ENCODE assay signal across 28 cellular contexts in the genomic region with DNA sequence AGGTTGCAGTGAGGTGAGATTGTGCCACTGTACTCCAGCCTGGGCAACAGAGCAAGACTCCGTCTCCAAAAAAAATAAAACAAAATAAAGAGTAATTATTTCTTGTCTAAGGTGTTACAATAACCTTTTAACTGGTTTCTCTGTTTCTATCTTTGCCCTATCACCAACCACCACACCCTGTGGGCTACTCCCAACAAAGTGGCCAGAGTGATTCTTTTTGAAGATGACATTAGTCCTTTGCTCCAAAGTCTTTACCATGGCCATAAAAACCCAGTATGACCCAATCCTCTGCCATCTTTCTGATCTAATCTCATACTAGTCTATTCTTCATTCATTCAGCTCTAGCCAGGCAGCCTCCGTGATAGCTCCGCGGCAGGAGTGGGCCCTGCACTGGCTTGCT.
"Had no signal": no experiment of that assay in that cellular context is flagged by ENCODE, and none has a peak within 500 bp of the region (broad histone marks: within the 10 kb centered on the region; RNA-seq: fewer than 3 reads in every experiment).

No MANE protein-coding gene starts in this region.

- H3K9me3 Mint-ChIP-seq: activated CD4-positive, alpha-beta memory T cell treated with anti-CD3 and anti-CD28 coated beads, Interleukin-2, amount 10 ng/mL, durations not matched to agents 7 days and 5 days; activated T-cell treated with anti-CD3 and anti-CD28 coated beads, Interleukin-2, amount 50 U/mL, for 24 hours had no signal

- H3K27ac Mint-ChIP-seq: activated CD4-positive, alpha-beta memory T cell treated with anti-CD3 and anti-CD28 coated beads, Interleukin-2, amount 10 ng/mL, durations not matched to agents 7 days and 5 days; activated CD4-positive, alpha-beta T cell treated with anti-CD3 and anti-CD28 coated beads, Interleukin-2, amount 10 ng/mL, durations not matched to agents 7 days and 5 days; activated naive CD8-positive, alpha-beta T cell; activated T-cell treated with anti-CD3 and anti-CD28 coated beads, Interleukin-2, amount 50 U/mL, for 24 hours; activated T-cell treated with anti-CD3 and anti-CD28 coated beads, Interleukin-2, amount 50 U/mL, for 72 hours; endodermal cell; WTC11 had no signal

- ATAC-seq: activated T-cell treated with anti-CD3 and anti-CD28 coated beads, Interleukin-2, amount 50 U/mL, for 72 hours; body of pancreas; esophagus mucosa; heart left ventricle; WTC11 had no signal

- H3K4me3 Mint-ChIP-seq: activated CD4-positive, alpha-beta memory T cell treated with anti-CD3 and anti-CD28 coated beads, Interleukin-2, amount 10 ng/mL, durations not matched to agents 7 days and 5 days; activated CD4-positive, alpha-beta T cell treated with anti-CD3 and anti-CD28 coated beads, Interleukin-2, amount 10 ng/mL, durations not matched to agents 7 days and 5 days; activated naive CD8-positive, alpha-beta T cell; activated T-cell treated with anti-CD3 and anti-CD28 coated beads, Interleukin-2, amount 50 U/mL, for 24 hours; activated T-cell treated with anti-CD3 and anti-CD28 coated beads, Interleukin-2, amount 50 U/mL, for 72 hours; endodermal cell; WTC11 had no signal

- H3K27me3 Mint-ChIP-seq: activated CD4-positive, alpha-beta memory T cell treated with anti-CD3 and anti-CD28 coated beads, Interleukin-2, amount 10 ng/mL, durations not matched to agents 7 days and 5 days; activated CD4-positive, alpha-beta T cell treated with anti-CD3 and anti-CD28 coated beads, Interleukin-2, amount 10 ng/mL, durations not matched to agents 7 days and 5 days; activated naive CD8-positive, alpha-beta T cell; activated T-cell treated with anti-CD3 and anti-CD28 coated beads, Interleukin-2, amount 50 U/mL, for 24 hours had no signal

- DNase-seq: activated CD4-positive, alpha-beta memory T cell treated with anti-CD3 and anti-CD28 coated beads, Interleukin-2, amount 10 ng/mL, durations not matched to agents 7 days and 5 days; activated CD4-positive, alpha-beta T cell treated with anti-CD3 and anti-CD28 coated beads for 1 hour; activated CD4-positive, alpha-beta T cell treated with anti-CD3 and anti-CD28 coated beads for 4 hours; activated CD4-positive, alpha-beta T cell treated with anti-CD3 and anti-CD28 coated beads, Interleukin-2, amount 10 ng/mL, durations not matched to agents 7 days and 5 days; activated CD4-positive, alpha-beta T cell treated with anti-CD3 and anti-CD28 coated beads, Interleukin-2, amount 50 U/mL, for 4 hours; activated CD8-positive, alpha-beta memory T cell treated with anti-CD3 and anti-CD28 coated beads, Interleukin-2, amount 50 U/mL, for 48 hours; activated effector memory CD4-positive, alpha-beta T cell treated with Interleukin-2 at 50 U/mL for 16 hours; activated gamma-delta T cell treated with Interleukin-2 at 50 U/mL for 16 hours; activated naive CD4-positive, alpha-beta T cell treated with anti-CD3 and anti-CD28 coated beads, Interleukin-2, amount 50 U/mL, for 16 hours; activated naive CD4-positive, alpha-beta T cell treated with Interleukin-2 at 50 U/mL for 16 hours; activated T-cell treated with anti-CD3 and anti-CD28 coated beads for 4 hours; activated T-cell treated with anti-CD3 and anti-CD28 coated beads, Interleukin-2, amount 50 U/mL, for 24 hours; activated T-cell treated with anti-CD3 and anti-CD28 coated beads, Interleukin-2, amount 50 U/mL, for 72 hours; amygdala; aorta; body of pancreas; caudate nucleus; cerebellar nuclear complex; colonic mucosa; effector CD8-positive, alpha-beta T cell; endodermal cell; foreskin fibroblast; glutamatergic neuron; T-helper 2 cell had no signal
